In the genomic region with DNA sequence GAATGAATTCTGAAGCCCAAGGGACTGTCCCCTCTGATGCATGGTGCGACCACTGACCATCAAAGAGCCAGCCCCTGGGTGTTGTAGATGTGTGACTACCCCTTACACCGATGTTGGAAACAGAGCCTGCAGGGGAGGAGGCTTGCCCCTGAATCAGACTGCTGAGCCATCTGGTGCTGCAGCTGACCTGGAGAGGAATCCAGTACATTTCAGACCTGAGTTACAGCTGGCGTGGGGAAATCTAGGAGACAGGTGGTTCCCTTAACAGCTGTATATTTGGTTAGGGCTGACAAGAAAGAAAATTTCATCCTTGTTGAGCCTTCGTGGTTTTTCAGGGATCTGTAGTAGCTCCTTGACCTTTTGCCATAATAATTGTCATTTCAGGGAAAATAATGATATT, we compare ENCODE assay signal across 19 cellular contexts.
A peak's percentile ranks its signal among the peaks of the same experiment; 100 is the strongest.
DNase-seq lines count a peak whose midpoint lies in the region; ATAC-seq and TF ChIP-seq lines count a peak whose summit lies in the region.
"Had no signal": no experiment of that assay in that cellular context is flagged by ENCODE, and none has a peak within 500 bp of the region (broad histone marks: within the 10 kb centered on the region; RNA-seq: fewer than 3 reads in every experiment).

No MANE protein-coding gene starts in this region.

- H3K27me3 Mint-ChIP-seq in CD4-positive, CD25-positive, alpha-beta regulatory T cell: no peaks in the 10 kb centered on the region
- no peaks in the 10 kb centered on the region for H3K27me3 Mint-ChIP-seq in activated T-helper 2 cell treated with anti-CD3 and anti-CD28 coated beads, Interferon-gamma antibody, Interleukin-2, Interleukin-4, amounts not matched to agents 10 μg/mL and 5 μg/mL and 100 μg/mL, durations not matched to agents 14 hours and 24 hours and 36 hours (ENCODE audit: low read depth)
- H3K27me3 Mint-ChIP-seq in naive thymus-derived CD8-positive, alpha-beta T cell: no peaks in the 10 kb centered on the region

- TF ChIP-seq CTCF in DND-41 (IDR thresholded peaks at IDR 0.05; ENCODE audit: borderline replicate concordance, extremely low read depth, low read length, poor library complexity, severe bottlenecking): no peak

- POLR2A ChIA-PET in naive thymus-derived CD8-positive, alpha-beta T cell (lab: Charles Lee): interaction anchor here (0.6 to 6.4 kb wide), 4 partner anchors 13 to 63 kb away, joined by 3 to 28 read pairs (median 4); no protein-coding TSS in a partner anchor

- peak overlapping the region; percentile 14 to 79 (median 20) for H3K4me3 Mint-ChIP-seq in CD4-positive, CD25-positive, alpha-beta regulatory T cell
- no peak overlapping the region for H3K4me3 Mint-ChIP-seq in activated T-helper 2 cell treated with anti-CD3 and anti-CD28 coated beads, Interferon-gamma antibody, Interleukin-2, Interleukin-4, amounts not matched to agents 10 μg/mL and 5 μg/mL and 100 μg/mL, durations not matched to agents 14 hours and 24 hours and 36 hours (ENCODE audit: low read depth)
- peak overlapping the region in 4 of 10 donors; percentile 2 to 85 (median 35) for H3K4me3 Mint-ChIP-seq in naive thymus-derived CD8-positive, alpha-beta T cell
- H3K4me3 Mint-ChIP-seq: T-helper 2 cell treated with Interferon-gamma antibody and Interleukin-4, amounts not matched to agents 5 μg/mL and 100 μg/mL, for 36 hours had no signal

- H3K4me2 ChIP-seq in DND-41 (ENCODE audit: insufficient read depth, low read length): no peak overlapping the region

- H3K4me3 ChIP-seq in CD4-positive, CD25-positive, alpha-beta regulatory T cell (ENCODE audit: low read depth, low read length): peak overlapping the region; percentile 23
- no peak overlapping the region for H3K4me3 ChIP-seq in DND-41 (ENCODE audit: low read depth in 1 of 2, low read length in 2 of 2)

- peaks cover 45% of the 10 kb centered on the region for H4K20me1 ChIP-seq in DND-41 (ENCODE audit: insufficient read depth, low read length)

- peaks cover 67% of the 10 kb centered on the region for H3K36me3 ChIP-seq in CD4-positive, CD25-positive, alpha-beta regulatory T cell (ENCODE audit: control insufficient read depth, insufficient read depth, low read length)
- H3K36me3 ChIP-seq in DND-41 (ENCODE audit: insufficient read depth, low read length): peaks cover 55% of the 10 kb centered on the region

- H3K36me3 Mint-ChIP-seq in CD4-positive, CD25-positive, alpha-beta regulatory T cell: peaks cover 59% of the 10 kb centered on the region
- peaks cover 97% of the 10 kb centered on the region for H3K36me3 Mint-ChIP-seq in activated T-helper 2 cell treated with anti-CD3 and anti-CD28 coated beads, Interferon-gamma antibody, Interleukin-2, Interleukin-4, amounts not matched to agents 10 μg/mL and 5 μg/mL and 100 μg/mL, durations not matched to agents 14 hours and 24 hours and 36 hours (ENCODE audit: low read depth)
- H3K36me3 Mint-ChIP-seq in naive thymus-derived CD8-positive, alpha-beta T cell: peaks cover 0 to 84% (median 16%) of the 10 kb centered on the region in 3 donors

- no peaks in the 10 kb centered on the region for H3K9me3 Mint-ChIP-seq in CD4-positive, CD25-positive, alpha-beta regulatory T cell
- no peaks in the 10 kb centered on the region for H3K9me3 Mint-ChIP-seq in activated T-helper 2 cell treated with anti-CD3 and anti-CD28 coated beads, Interferon-gamma antibody, Interleukin-2, Interleukin-4, amounts not matched to agents 10 μg/mL and 5 μg/mL and 100 μg/mL, durations not matched to agents 14 hours and 24 hours and 36 hours
- H3K9me3 Mint-ChIP-seq in naive thymus-derived CD8-positive, alpha-beta T cell: no peaks in the 10 kb centered on the region
- H3K9me3 Mint-ChIP-seq: T-helper 2 cell treated with Interferon-gamma antibody and Interleukin-4, amounts not matched to agents 5 μg/mL and 100 μg/mL, for 36 hours had no signal

- H3K27ac ChIP-seq in CD4-positive, CD25-positive, alpha-beta regulatory T cell (ENCODE audit: insufficient read depth, low read length, poor library complexity, severe bottlenecking): peak overlapping the region; percentile 76
- H3K27ac ChIP-seq in DND-41 (ENCODE audit: low read length): peak overlapping the region; percentile 35; the same call in 1 of the 2 replicates
- H3K27ac ChIP-seq: epithelial cell of prostate had no signal

- peak overlapping the region; percentile 62 to 97 (median 79) for H3K27ac Mint-ChIP-seq in CD4-positive, CD25-positive, alpha-beta regulatory T cell
- H3K27ac Mint-ChIP-seq in activated T-helper 2 cell treated with anti-CD3 and anti-CD28 coated beads, Interferon-gamma antibody, Interleukin-2, Interleukin-4, amounts not matched to agents 10 μg/mL and 5 μg/mL and 100 μg/mL, durations not matched to agents 14 hours and 24 hours and 36 hours: peak overlapping the region; percentile 66
- H3K27ac Mint-ChIP-seq in naive thymus-derived CD8-positive, alpha-beta T cell: peak overlapping the region in 8 of 10 donors; percentile 13 to 88 (median 76)

- H3K27me3 ChIP-seq in CD4-positive, CD25-positive, alpha-beta regulatory T cell (ENCODE audit: control insufficient read depth, insufficient read depth, low read length): no peaks in the 10 kb centered on the region
- no peaks in the 10 kb centered on the region for H3K27me3 ChIP-seq in DND-41 (ENCODE audit: insufficient read depth, low read length, poor library complexity)

- no peak for DNase-seq in CD4-positive, CD25-positive, alpha-beta regulatory T cell
- DNase-seq in DND-41 (no peak), NCI-H526 (lab: John Stamatoyannopoulos, UW) (no peak), ecto neural progenitor cell (ENCODE audit: low spot score) (no peak), DMS153 treated with DMSO at 0.1 percent for 48 hours (lab: John Stamatoyannopoulos, UW; ENCODE audit: unreplicated experiment) (no peak), NCI-H1048 (lab: John Stamatoyannopoulos, UW) (no peak)
- DNase-seq in activated T-helper 2 cell treated with anti-CD3 and anti-CD28 coated beads, Interferon-gamma antibody, Interleukin-2, Interleukin-4, amounts not matched to agents 10 μg/mL and 5 μg/mL and 100 μg/mL, durations not matched to agents 14 hours and 24 hours and 36 hours (ENCODE audit: low spot score): no peak
- DNase-seq in naive thymus-derived CD8-positive, alpha-beta T cell: no peak
- DNase-seq: activated CD4-positive, alpha-beta T cell treated with anti-CD3 and anti-CD28 coated beads, Interleukin-2, amount 50 U/mL, for 4 hours; activated naive CD4-positive, alpha-beta T cell treated with anti-CD3 and anti-CD28 coated beads, Interleukin-2, amount 50 U/mL, for 16 hours; cerebellar nuclear complex; KBM-7; NCI-H1436; NCI-H774; RPMI8226; stimulated activated CD4-positive, alpha-beta T cell treated with anti-CD3 and anti-CD28 coated beads, Interleukin-2, amount 100 ng/mL, for 48 hours had no signal

- no peak for ATAC-seq in CD4-positive, CD25-positive, alpha-beta regulatory T cell (ENCODE audit: low read depth in 2 of 2)
- ATAC-seq in DND-41 (ENCODE audit: insufficient read depth, low read depth): no peak
- no peak for ATAC-seq in naive thymus-derived CD8-positive, alpha-beta T cell
- ATAC-seq: HCT116 had no signal

- H3K4me1 ChIP-seq in CD4-positive, CD25-positive, alpha-beta regulatory T cell (ENCODE audit: control insufficient read depth, insufficient read depth, low read length, poor library complexity, severe bottlenecking): peaks cover 99% of the 10 kb centered on the region
- H3K4me1 ChIP-seq in DND-41 (ENCODE audit: insufficient read depth, low read length): peaks cover 34% of the 10 kb centered on the region

- peaks cover 57 to 99% (median 89%) of the 10 kb centered on the region in 4 donors for H3K4me1 Mint-ChIP-seq in CD4-positive, CD25-positive, alpha-beta regulatory T cell
- peaks cover 87% of the 10 kb centered on the region for H3K4me1 Mint-ChIP-seq in activated T-helper 2 cell treated with anti-CD3 and anti-CD28 coated beads, Interferon-gamma antibody, Interleukin-2, Interleukin-4, amounts not matched to agents 10 μg/mL and 5 μg/mL and 100 μg/mL, durations not matched to agents 14 hours and 24 hours and 36 hours (ENCODE audit: low read depth)
- peaks cover 60 to 100% (median 98%) of the 10 kb centered on the region in 4 donors for H3K4me1 Mint-ChIP-seq in naive thymus-derived CD8-positive, alpha-beta T cell

- no peak overlapping the region for H2AFZ ChIP-seq in DND-41 (ENCODE audit: low read depth, low read length)

- H3K79me2 ChIP-seq in DND-41 (ENCODE audit: insufficient read depth, low read length): peaks cover 96% of the 10 kb centered on the region

- H3K9me3 ChIP-seq in CD4-positive, CD25-positive, alpha-beta regulatory T cell (ENCODE audit: control insufficient read depth in 2 of 2, low read length in 2 of 2): no peaks in the 10 kb centered on the region
- no peaks in the 10 kb centered on the region for H3K9me3 ChIP-seq in DND-41 (ENCODE audit: insufficient read depth, low read length, severe bottlenecking)

- H3K9ac ChIP-seq in DND-41 (ENCODE audit: low read depth, low read length): no peak overlapping the region

- intact Hi-C loops in activated T-helper 2 cell treated with anti-CD3 and anti-CD28 coated beads, Interferon-gamma antibody, Interleukin-2, Interleukin-4, amounts not matched to agents 10 μg/mL and 5 μg/mL and 100 μg/mL, durations not matched to agents 14 hours and 24 hours and 36 hours (cut with micrococcal nuclease): no loop called here
